In genomic region chr3:102169915-102170479, GRCh38 we compare ENCODE assay signal across 1 cellular context.
TF ChIP-seq lines count a peak whose summit lies in the region.

No MANE protein-coding gene starts in this region.

TF ChIP-seq in SK-N-SH treated with all-trans-retinoic acid at 6 μM for 48 hours, 23 proteins besides CTCF, POLR2A, EP300 and RAD21 (continued from another document):
- TF ChIP-seq CSRNP3 (CRISPR knock-in tag; IDR thresholded peaks at IDR 0.05) (0 out of 2 replicates have a peak, but pooled peaks have one; percentile 87), TOX (CRISPR knock-in tag; IDR thresholded peaks at IDR 0.05; ENCODE audit: borderline replicate concordance) (peak; percentile 51; the same call in 1 of the 2 replicates), OSR1 (CRISPR knock-in tag; IDR thresholded peaks at IDR 0.05) (no peak), PPARA (CRISPR knock-in tag; IDR thresholded peaks at IDR 0.05; ENCODE audit: borderline replicate concordance) (no peak), BACH2 (CRISPR knock-in tag; IDR thresholded peaks at IDR 0.05; ENCODE audit: borderline replicate concordance) (no peak)
- TF ChIP-seq, protein P1, sequence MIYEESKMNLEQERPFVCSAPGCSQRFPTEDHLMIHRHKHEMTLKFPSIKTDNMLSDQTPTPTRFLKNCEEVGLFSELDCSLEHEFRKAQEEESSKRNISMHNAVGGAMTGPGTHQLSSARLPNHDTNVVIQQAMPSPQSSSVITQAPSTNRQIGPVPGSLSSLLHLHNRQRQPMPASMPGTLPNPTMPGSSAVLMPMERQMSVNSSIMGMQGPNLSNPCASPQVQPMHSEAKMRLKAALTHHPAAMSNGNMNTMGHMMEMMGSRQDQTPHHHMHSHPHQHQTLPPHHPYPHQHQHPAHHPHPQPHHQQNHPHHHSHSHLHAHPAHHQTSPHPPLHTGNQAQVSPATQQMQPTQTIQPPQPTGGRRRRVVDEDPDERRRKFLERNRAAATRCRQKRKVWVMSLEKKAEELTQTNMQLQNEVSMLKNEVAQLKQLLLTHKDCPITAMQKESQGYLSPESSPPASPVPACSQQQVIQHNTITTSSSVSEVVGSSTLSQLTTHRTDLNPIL (CRISPR knock-in tag; IDR thresholded peaks at IDR 0.05; ENCODE audit: low read depth): peak; percentile 75
